In genomic region chr4:3037957-3038451, GRCh38 we compare ENCODE assay signal across 10 cellular contexts. TPM values are rescaled to one million over a fixed set of nuclear protein-coding genes. Genes with fewer than 3 reads are reported as not detected.
DNase-seq lines count a peak whose midpoint lies in the region; ATAC-seq and TF ChIP-seq lines count a peak whose summit lies in the region.
"Had no signal": no experiment of that assay in that cellular context is flagged by ENCODE, and none has a peak within 500 bp of the region (broad histone marks: within the 10 kb centered on the region; RNA-seq: fewer than 3 reads in every experiment).

No MANE protein-coding gene starts in this region.

- POLR2A ChIA-PET in HEK293T (lab: Yijun Ruan, JAX) = no interaction called here

- no peaks in the 10 kb centered on the region for H3K36me3 ChIP-seq in muscle layer of colon (ENCODE audit: insufficient read depth, low read length)
- H3K36me3 ChIP-seq: left lung had no signal

- peak overlapping the region; percentile 55 for H3K4me3 Mint-ChIP-seq in activated naive CD8-positive, alpha-beta T cell treated with anti-CD3 and anti-CD28 coated beads, Interleukin-2, amount 50 U/mL, for 24 hours
- H3K4me3 Mint-ChIP-seq in progenitor cell of endocrine pancreas (ENCODE audit: low read depth) = no peak overlapping the region
- H3K4me3 Mint-ChIP-seq in endothelial cell (ENCODE audit: unreplicated experiment) = no peak overlapping the region

- H3K9me3 ChIP-seq in muscle layer of colon (ENCODE audit: low read length) = no peaks in the 10 kb centered on the region
- H3K9me3 ChIP-seq: left lung had no signal

- no peak overlapping the region for H3K27ac Mint-ChIP-seq in activated naive CD8-positive, alpha-beta T cell treated with anti-CD3 and anti-CD28 coated beads, Interleukin-2, amount 50 U/mL, for 24 hours
- H3K27ac Mint-ChIP-seq in progenitor cell of endocrine pancreas = no peak overlapping the region
- H3K27ac Mint-ChIP-seq in endothelial cell (ENCODE audit: unreplicated experiment) = no peak overlapping the region

- TF ChIP-seq CTCF in progenitor cell of endocrine pancreas (IDR thresholded peaks at IDR 0.05; ENCODE audit: unreplicated experiment) (no peak), endothelial cell (IDR thresholded peaks at IDR 0.05; ENCODE audit: unreplicated experiment) (no peak)

- H3K27me3 ChIP-seq in muscle layer of colon (ENCODE audit: control insufficient read depth in 1 of 2, insufficient read depth in 2 of 2, low read length in 2 of 2) = no peaks in the 10 kb centered on the region

- H3K4me1 Mint-ChIP-seq in activated naive CD8-positive, alpha-beta T cell treated with anti-CD3 and anti-CD28 coated beads, Interleukin-2, amount 50 U/mL, for 24 hours = peaks cover 37% of the 10 kb centered on the region
- H3K4me1 Mint-ChIP-seq in progenitor cell of endocrine pancreas (ENCODE audit: low read depth) = peaks cover 10% of the 10 kb centered on the region
- peaks cover 4% of the 10 kb centered on the region for H3K4me1 Mint-ChIP-seq in endothelial cell (ENCODE audit: unreplicated experiment)

- H3K36me3 Mint-ChIP-seq in activated naive CD8-positive, alpha-beta T cell treated with anti-CD3 and anti-CD28 coated beads, Interleukin-2, amount 50 U/mL, for 24 hours (ENCODE audit: low read depth) = no peaks in the 10 kb centered on the region
- H3K36me3 Mint-ChIP-seq in progenitor cell of endocrine pancreas (ENCODE audit: insufficient read depth) (no peaks in the 10 kb centered on the region), endothelial cell (ENCODE audit: low read depth, unreplicated experiment) (no peaks in the 10 kb centered on the region)

- no peak overlapping the region for H3K27ac ChIP-seq in muscle layer of colon (ENCODE audit: low read depth, low read length)
- H3K27ac ChIP-seq: left lung had no signal

- DNase-seq in CD1c-positive myeloid dendritic cell (ENCODE audit: extremely low spot score) (peak; percentile 51), HT1080 (ENCODE audit: low read depth) (peak; percentile 5), HEK293T (ENCODE audit: extremely low spot score) (no peak), progenitor cell of endocrine pancreas (ENCODE audit: low spot score, unreplicated experiment) (no peak), endothelial cell (ENCODE audit: low spot score) (no peak)
- no peak for DNase-seq in activated naive CD8-positive, alpha-beta T cell treated with anti-CD3 and anti-CD28 coated beads, Interleukin-2, amount 50 U/mL, for 24 hours

- H3K4me1 ChIP-seq in muscle layer of colon (ENCODE audit: insufficient read depth, low read length) = peaks cover 19% of the 10 kb centered on the region

- H3K9ac ChIP-seq in muscle layer of colon (ENCODE audit: low read length) = no peak overlapping the region

- ATAC-seq in activated naive CD8-positive, alpha-beta T cell treated with anti-CD3 and anti-CD28 coated beads, Interleukin-2, amount 50 U/mL, for 24 hours = peak; percentile 30
- no peak for ATAC-seq in HG02973 (IDR thresholded peaks at IDR 0.05; ENCODE audit: unreplicated experiment)

- H3K9me3 Mint-ChIP-seq in activated naive CD8-positive, alpha-beta T cell treated with anti-CD3 and anti-CD28 coated beads, Interleukin-2, amount 50 U/mL, for 24 hours = no peaks in the 10 kb centered on the region
- H3K9me3 Mint-ChIP-seq in progenitor cell of endocrine pancreas (ENCODE audit: low read depth) (no peaks in the 10 kb centered on the region), endothelial cell (ENCODE audit: unreplicated experiment) (no peaks in the 10 kb centered on the region)

- CTCF ChIA-PET in HEK293T (lab: Yijun Ruan, JAX) = interaction anchor here (0.6 to 1.7 kb wide), 5 partner anchors 9 to 332 kb away, joined by 3 to 11 read pairs (median 7); no protein-coding TSS in a partner anchor

- peaks cover 12% of the 10 kb centered on the region for H3K27me3 Mint-ChIP-seq in activated naive CD8-positive, alpha-beta T cell treated with anti-CD3 and anti-CD28 coated beads, Interleukin-2, amount 50 U/mL, for 24 hours
- peaks cover 10% of the 10 kb centered on the region for H3K27me3 Mint-ChIP-seq in progenitor cell of endocrine pancreas
- H3K27me3 Mint-ChIP-seq in endothelial cell (ENCODE audit: unreplicated experiment) = no peaks in the 10 kb centered on the region

- peak overlapping the region; percentile 27 to 57 for H3K4me3 ChIP-seq in muscle layer of colon (ENCODE audit: low read depth in 1 of 2, low read length in 2 of 2)

TF ChIP-seq in HEK293T, 16 proteins besides CTCF, POLR2A, EP300 and RAD21:
- TF ChIP-seq L3MBTL2 (conservative IDR thresholded peaks at IDR 0.05) (no peak), TARDBP (IDR thresholded peaks at IDR 0.05) (no peak), ZNF384 (IDR thresholded peaks at IDR 0.05) (no peak), FOXM1 (IDR thresholded peaks at IDR 0.05; ENCODE audit: borderline replicate concordance) (no peak), HDGF (IDR thresholded peaks at IDR 0.05; ENCODE audit: borderline replicate concordance) (no peak), ARNT (IDR thresholded peaks at IDR 0.05) (no peak), LEF1 (IDR thresholded peaks at IDR 0.05; ENCODE audit: borderline replicate concordance) (no peak), PKNOX1 (IDR thresholded peaks at IDR 0.05) (no peak), BHLHE40 (IDR thresholded peaks at IDR 0.05; ENCODE audit: borderline replicate concordance) (no peak), SP1 (IDR thresholded peaks at IDR 0.05) (no peak), NFRKB (IDR thresholded peaks at IDR 0.05) (no peak)

RNA-seq across cellular contexts. Expression of gene HTT-AS, which starts 36.3 kb away (rescaled TPM):
- not detected in 2 replicates for total RNA-seq in HT1080 (2014; rRNA removed; shearing (Covaris generic))
- not detected in 2 replicates for polyA plus RNA-seq in HT1080 (2015; cell fraction: cytosol; rRNA removed)
- not detected in 2 replicates for polyA plus RNA-seq in HT1080 (2015; cell fraction: nucleus; rRNA removed)
- total RNA-seq in progenitor cell of endocrine pancreas = not detected in 2 replicates
- total RNA-seq in endothelial cell (ENCODE audit: unreplicated experiment) = not detected
- total RNA-seq: dermis microvascular lymphatic vessel endothelial cell, left lung had no signal

RNA-seq across cellular contexts. Expression of gene HTT, which starts 36.5 kb away (rescaled TPM):
- total RNA-seq in HT1080 (2014; rRNA removed; shearing (Covaris generic)) = 14.7 and 19.1 TPM in 2 replicates
- 10.2 and 13.5 TPM in 2 replicates for polyA plus RNA-seq in HT1080 (2015; cell fraction: cytosol; rRNA removed)
- 36.2 and 37.1 TPM in 2 replicates for polyA plus RNA-seq in HT1080 (2015; cell fraction: nucleus; rRNA removed)
- 82.8 and 89.4 TPM in 2 replicates for total RNA-seq in progenitor cell of endocrine pancreas
- total RNA-seq in endothelial cell (ENCODE audit: unreplicated experiment) = 62.4 TPM

Comparison
In these comparisons a context has a peak if more than half of its experiments do, and no peak if none do; other contexts are left out.
1. DNase-seq: peak in CD1c-positive myeloid dendritic cell (single experiment) and HT1080 (single experiment); none in activated naive CD8-positive, alpha-beta T cell treated with anti-CD3 and anti-CD28 coated beads, Interleukin-2, amount 50 U/mL, for 24 hours (single experiment), HEK293T (single experiment), progenitor cell of endocrine pancreas (single experiment) and endothelial cell (single experiment).